8 cellular contexts compared by ENCODE assay signal in the genomic region with DNA sequence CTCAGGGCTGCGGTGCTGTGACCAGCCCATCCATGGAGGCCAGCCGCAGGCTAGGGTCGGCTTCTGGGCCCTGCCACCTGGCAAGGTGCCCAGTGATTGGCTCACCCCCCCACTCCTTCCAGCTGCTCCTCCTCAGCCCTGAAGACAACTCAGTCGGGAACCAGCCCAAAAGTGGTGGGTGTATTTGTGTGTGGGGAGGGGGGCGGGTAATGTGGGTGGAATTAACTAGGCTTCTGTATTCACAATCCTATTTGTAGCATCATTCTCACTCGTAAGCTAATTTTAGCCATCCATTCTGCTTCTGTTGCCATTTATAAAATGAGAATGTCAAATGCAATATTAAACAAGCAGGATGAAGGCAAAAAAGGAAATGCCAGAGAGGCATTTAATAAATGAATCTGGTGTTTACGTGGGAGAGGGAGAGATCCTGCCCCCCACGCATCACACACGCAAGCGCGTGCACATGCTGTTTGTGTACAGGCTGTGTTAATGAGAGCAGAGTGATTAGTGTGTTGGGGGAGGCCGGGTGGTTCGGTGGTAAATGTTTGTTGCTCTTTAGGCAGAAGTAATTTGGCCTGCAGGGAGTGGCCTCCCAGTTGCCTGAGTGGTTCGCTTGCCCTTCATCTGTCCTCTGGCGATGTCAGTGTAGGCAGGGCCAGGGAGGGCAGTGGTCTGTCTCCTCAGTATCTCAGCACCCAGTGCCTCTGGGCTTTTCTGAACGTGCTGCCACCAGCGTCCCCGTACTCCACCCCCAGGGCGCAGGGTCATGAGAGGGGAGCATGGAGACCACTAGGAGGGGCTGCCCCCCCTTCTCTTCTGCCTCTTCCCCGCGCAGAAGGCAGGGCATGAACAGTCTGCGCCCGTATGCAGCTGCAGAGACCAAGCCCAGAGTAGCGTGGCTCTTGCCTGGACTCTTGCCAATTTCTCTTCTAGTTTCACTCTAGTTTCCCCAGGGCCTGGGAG.
DNase-seq lines count a peak whose midpoint lies in the region; ATAC-seq and TF ChIP-seq lines count a peak whose summit lies in the region.

No MANE protein-coding gene starts in this region.

- no peaks in the 10 kb centered on the region for H3K36me3 Mint-ChIP-seq in activated CD4-positive, alpha-beta memory T cell treated with anti-CD3 and anti-CD28 coated beads for 36 hours
- peaks cover 21% of the 10 kb centered on the region for H3K36me3 Mint-ChIP-seq in nephron progenitor cell (ENCODE audit: low read depth)

- in situ Hi-C loops in GM13977 (cut with MboI; ENCODE audit: low pct_unique_long_range_greater_than_20kb, low sequenced_read_pairs, unreplicated experiment), result no loop called here

- CTCF ChIA-PET in activated CD4-positive, alpha-beta memory T cell treated with anti-CD3 and anti-CD28 coated beads for 36 hours (lab: Charles Lee), result interaction anchor here (0.6 to 10.6 kb wide), 4 partner anchors 7 to 362 kb away, joined by 4 to 144 read pairs (median 4); no protein-coding TSS in a partner anchor

- H3K4me1 Mint-ChIP-seq in activated CD4-positive, alpha-beta memory T cell treated with anti-CD3 and anti-CD28 coated beads for 36 hours (ENCODE audit: low read depth), result peaks cover 82% of the 10 kb centered on the region
- H3K4me1 Mint-ChIP-seq in nephron progenitor cell, result peaks cover 88% of the 10 kb centered on the region

- peak overlapping the region; percentile 34 for H3K4me3 Mint-ChIP-seq in activated CD4-positive, alpha-beta memory T cell treated with anti-CD3 and anti-CD28 coated beads for 36 hours
- H3K4me3 Mint-ChIP-seq in nephron progenitor cell, result no peak overlapping the region

- H3K27me3 Mint-ChIP-seq in activated CD4-positive, alpha-beta memory T cell treated with anti-CD3 and anti-CD28 coated beads for 36 hours, result no peaks in the 10 kb centered on the region
- H3K27me3 Mint-ChIP-seq in nephron progenitor cell (ENCODE audit: low read depth, poor library complexity), result peaks cover 2% of the 10 kb centered on the region

- POLR2A ChIA-PET in activated CD4-positive, alpha-beta memory T cell treated with anti-CD3 and anti-CD28 coated beads for 36 hours (lab: Charles Lee), result no interaction called here

- TF ChIP-seq CTCF in GM13977 (IDR thresholded peaks at IDR 0.05; ENCODE audit: extremely low read depth, insufficient read depth, missing control alignments) (peak; percentile 26), nephron progenitor cell (IDR thresholded peaks at IDR 0.05) (no peak)

- DNase-seq in GM13977 (ENCODE audit: low spot score) (peak; percentile 62), NCI-H2081 (lab: John Stamatoyannopoulos, UW) (peak; percentile 72 to 84), fibroblast of gingiva (ENCODE audit: low read depth) (peak; percentile 43), nephron progenitor cell (peak; percentile 20), SKM-1 (lab: John Stamatoyannopoulos, UW; ENCODE audit: unreplicated experiment) (no peak)
- DNase-seq in activated CD4-positive, alpha-beta memory T cell treated with anti-CD3 and anti-CD28 coated beads for 36 hours, result peak; percentile 54

- intact Hi-C loops in activated CD4-positive, alpha-beta memory T cell treated with anti-CD3 and anti-CD28 coated beads for 36 hours (cut with micrococcal nuclease), result loop anchor here (1.0 to 5.0 kb wide), 6 partner anchors 41 to 348 kb away; partner anchors contain the start of gene MSI2

- ATAC-seq in HG02763 (IDR thresholded peaks at IDR 0.05; ENCODE audit: unreplicated experiment) (peak; percentile 73), GM18517 (IDR thresholded peaks at IDR 0.05; ENCODE audit: unreplicated experiment) (no peak)

- peak overlapping the region; percentile 95 for H3K27ac Mint-ChIP-seq in activated CD4-positive, alpha-beta memory T cell treated with anti-CD3 and anti-CD28 coated beads for 36 hours
- peak overlapping the region; percentile 73 for H3K27ac Mint-ChIP-seq in nephron progenitor cell

- no peaks in the 10 kb centered on the region for H3K9me3 Mint-ChIP-seq in activated CD4-positive, alpha-beta memory T cell treated with anti-CD3 and anti-CD28 coated beads for 36 hours
- H3K9me3 Mint-ChIP-seq in nephron progenitor cell, result no peaks in the 10 kb centered on the region
